In genomic region chr7:155191901-155192478, GRCh38 we compare ENCODE assay signal across 16 cellular contexts.
DNase-seq lines count a peak whose midpoint lies in the region; ATAC-seq and TF ChIP-seq lines count a peak whose summit lies in the region.
"Had no signal": no experiment of that assay in that cellular context is flagged by ENCODE, and none has a peak within 500 bp of the region (broad histone marks: within the 10 kb centered on the region; RNA-seq: fewer than 3 reads in every experiment).

No MANE protein-coding gene starts in this region.

- CTCF ChIA-PET in RWPE1 (lab: Yijun Ruan, JAX), result no interaction called here

- peaks cover 8% of the 10 kb centered on the region for H3K36me3 Mint-ChIP-seq in T-helper 2 cell treated with Interferon-gamma antibody and Interleukin-4, amounts not matched to agents 5 μg/mL and 100 μg/mL, for 36 hours (ENCODE audit: low read depth)
- H3K36me3 Mint-ChIP-seq in activated T-helper 2 cell treated with anti-CD3 and anti-CD28 coated beads, Interferon-gamma antibody, Interleukin-2, Interleukin-4, amounts not matched to agents 10 μg/mL and 5 μg/mL and 100 μg/mL, durations not matched to agents 14 hours and 24 hours and 36 hours (ENCODE audit: low read depth), result peaks cover 32% of the 10 kb centered on the region

- peaks cover 36% of the 10 kb centered on the region for H3K4me1 Mint-ChIP-seq in T-helper 2 cell treated with Interferon-gamma antibody and Interleukin-4, amounts not matched to agents 5 μg/mL and 100 μg/mL, for 36 hours (ENCODE audit: low read depth)
- peaks cover 41% of the 10 kb centered on the region for H3K4me1 Mint-ChIP-seq in activated T-helper 2 cell treated with anti-CD3 and anti-CD28 coated beads, Interferon-gamma antibody, Interleukin-2, Interleukin-4, amounts not matched to agents 10 μg/mL and 5 μg/mL and 100 μg/mL, durations not matched to agents 14 hours and 24 hours and 36 hours (ENCODE audit: low read depth)

- intact Hi-C loops in activated T-helper 2 cell treated with anti-CD3 and anti-CD28 coated beads, Interferon-gamma antibody, Interleukin-2, Interleukin-4, amounts not matched to agents 10 μg/mL and 5 μg/mL and 100 μg/mL, durations not matched to agents 14 hours and 24 hours and 36 hours (cut with micrococcal nuclease), result loop anchor here (2.0 kb wide), 1 partner anchor 15 kb away; no protein-coding TSS in a partner anchor

- peaks cover 20% of the 10 kb centered on the region for H3K9me3 Mint-ChIP-seq in T-helper 2 cell treated with Interferon-gamma antibody and Interleukin-4, amounts not matched to agents 5 μg/mL and 100 μg/mL, for 36 hours
- H3K9me3 Mint-ChIP-seq in activated T-helper 2 cell treated with anti-CD3 and anti-CD28 coated beads, Interferon-gamma antibody, Interleukin-2, Interleukin-4, amounts not matched to agents 10 μg/mL and 5 μg/mL and 100 μg/mL, durations not matched to agents 14 hours and 24 hours and 36 hours, result peaks cover 31% of the 10 kb centered on the region

- POLR2A ChIA-PET in RWPE1 (lab: Yijun Ruan, JAX; ENCODE audit: low non-redundant PET), result no interaction called here

- DNase-seq in T-helper 2 cell treated with Interferon-gamma antibody and Interleukin-4, amounts not matched to agents 5 μg/mL and 100 μg/mL, for 36 hours (ENCODE audit: low spot score), result no peak
- DNase-seq in T-helper 2 cell, result no peak
- no peak for DNase-seq in activated T-helper 2 cell treated with anti-CD3 and anti-CD28 coated beads, Interferon-gamma antibody, Interleukin-2, Interleukin-4, amounts not matched to agents 10 μg/mL and 5 μg/mL and 100 μg/mL, durations not matched to agents 14 hours and 24 hours and 36 hours (ENCODE audit: low spot score)
- DNase-seq in NCI-H2171 (lab: John Stamatoyannopoulos, UW), result no peak
- no peak for DNase-seq in CD1c-positive myeloid dendritic cell (ENCODE audit: extremely low spot score)
- no peak for DNase-seq in RWPE1 (ENCODE audit: low spot score)
- DNase-seq: 8988T; CD8-positive, alpha-beta memory T cell; foreskin fibroblast; IMR-90; NCI-H526 treated with DMSO at 0.1 percent for 48 hours; tibial artery had no signal

- H3K4me3 Mint-ChIP-seq in T-helper 2 cell treated with Interferon-gamma antibody and Interleukin-4, amounts not matched to agents 5 μg/mL and 100 μg/mL, for 36 hours, result no peak overlapping the region
- no peak overlapping the region for H3K4me3 Mint-ChIP-seq in activated T-helper 2 cell treated with anti-CD3 and anti-CD28 coated beads, Interferon-gamma antibody, Interleukin-2, Interleukin-4, amounts not matched to agents 10 μg/mL and 5 μg/mL and 100 μg/mL, durations not matched to agents 14 hours and 24 hours and 36 hours (ENCODE audit: low read depth)
- H3K4me3 Mint-ChIP-seq: CD8-positive, alpha-beta memory T cell; mesothelial cell of epicardium had no signal

- peak overlapping the region; percentile 54 for H3K27ac Mint-ChIP-seq in T-helper 2 cell treated with Interferon-gamma antibody and Interleukin-4, amounts not matched to agents 5 μg/mL and 100 μg/mL, for 36 hours
- H3K27ac Mint-ChIP-seq in activated T-helper 2 cell treated with anti-CD3 and anti-CD28 coated beads, Interferon-gamma antibody, Interleukin-2, Interleukin-4, amounts not matched to agents 10 μg/mL and 5 μg/mL and 100 μg/mL, durations not matched to agents 14 hours and 24 hours and 36 hours, result peak overlapping the region; percentile 25
- H3K27ac Mint-ChIP-seq: CD8-positive, alpha-beta memory T cell; mesothelial cell of epicardium had no signal

- ATAC-seq in GM19324 (IDR thresholded peaks at IDR 0.05; ENCODE audit: low FRiP score, unreplicated experiment) (peak; percentile 52), HG02852 (IDR thresholded peaks at IDR 0.05; ENCODE audit: unreplicated experiment) (peak; percentile 74)

- TF ChIP-seq CTCF in RWPE1 (conservative IDR thresholded peaks at IDR 0.05; ENCODE audit: low read depth), result no peak

- no peak overlapping the region for H3K27ac ChIP-seq in RWPE1
- H3K27ac ChIP-seq: pancreas, tibial artery had no signal

- no peaks in the 10 kb centered on the region for H3K27me3 Mint-ChIP-seq in T-helper 2 cell treated with Interferon-gamma antibody and Interleukin-4, amounts not matched to agents 5 μg/mL and 100 μg/mL, for 36 hours (ENCODE audit: low read depth)
- no peaks in the 10 kb centered on the region for H3K27me3 Mint-ChIP-seq in activated T-helper 2 cell treated with anti-CD3 and anti-CD28 coated beads, Interferon-gamma antibody, Interleukin-2, Interleukin-4, amounts not matched to agents 10 μg/mL and 5 μg/mL and 100 μg/mL, durations not matched to agents 14 hours and 24 hours and 36 hours (ENCODE audit: low read depth)
